ENCODE assay signal across 20 cellular contexts in genomic region chr15:99615460-99615859, GRCh38.
"Had no signal": no experiment of that assay in that cellular context is flagged by ENCODE, and none has a peak within 500 bp of the region (broad histone marks: within the 10 kb centered on the region; RNA-seq: fewer than 3 reads in every experiment).

No MANE protein-coding gene starts in this region.

- H3K27ac ChIP-seq: neural progenitor cell, thyroid gland had no signal

- DNase-seq: activated CD4-positive, alpha-beta memory T cell treated with anti-CD3 and anti-CD28 coated beads for 36 hours; activated CD4-positive, alpha-beta T cell treated with anti-CD3 and anti-CD28 coated beads for 48 hours; activated naive CD4-positive, alpha-beta T cell treated with anti-CD3 and anti-CD28 coated beads for 36 hours; activated naive CD8-positive, alpha-beta T cell treated with anti-CD3 and anti-CD28 coated beads, Interleukin-2, amount 10 ng/mL, durations not matched to agents 7 days and 5 days; activated T-cell treated with anti-CD3 and anti-CD28 coated beads, Interleukin-2, amount 50 U/mL, for 48 hours; amygdala; dermis blood vessel endothelial cell; effector memory CD8-positive, alpha-beta T cell; foreskin melanocyte; glutamatergic neuron; kidney glomerular epithelial cell; left lung; mucosa of descending colon; stimulated activated CD4-positive, alpha-beta T cell treated with anti-CD3 and anti-CD28 coated beads, Interleukin-4, amount 100 ng/mL, for 24 hours; stimulated activated naive CD8-positive, alpha-beta T cell treated with anti-CD3 and anti-CD28 coated beads, Interleukin-15, Interleukin-2, amounts not matched to agents 100 U/mL and 50 U/mL, for 24 hours; substantia nigra; thyroid gland had no signal

- H3K36me3 ChIP-seq: left lung, neural progenitor cell, right atrium auricular region, thyroid gland had no signal

- H3K9ac ChIP-seq: neural progenitor cell had no signal

- H3K4me3 ChIP-seq: hepatocyte, left lung, mucosa of descending colon, neural progenitor cell, right atrium auricular region, thyroid gland had no signal

- H3K27me3 ChIP-seq: hepatocyte, left lung, neural progenitor cell, right atrium auricular region, thyroid gland had no signal

- H3K9me3 ChIP-seq: left lung, mucosa of descending colon, right atrium auricular region, thyroid gland had no signal

- H3K4me2 ChIP-seq: hepatocyte, neural progenitor cell had no signal

- ATAC-seq: stimulated activated naive CD8-positive, alpha-beta T cell treated with anti-CD3 and anti-CD28 coated beads, Interleukin-15, Interleukin-2, amounts not matched to agents 100 U/mL and 50 U/mL, for 24 hours had no signal

- H2AFZ ChIP-seq: hepatocyte, neural progenitor cell had no signal
